Comparison of ENCODE assay signal across 11 cellular contexts in genomic region chrX:123330229-123330942, GRCh38.
DNase-seq lines count a peak whose midpoint lies in the region; ATAC-seq, FAIRE-seq and TF ChIP-seq lines count a peak whose summit lies in the region.
"Had no signal": no experiment of that assay in that cellular context is flagged by ENCODE, and none has a peak within 500 bp of the region (broad histone marks: within the 10 kb centered on the region; RNA-seq: fewer than 3 reads in every experiment).

No MANE protein-coding gene starts in this region.

- peak; percentile 78 for FAIRE-seq in GM18507 (lab: Jason Lieb, UNC)

- peak; percentile 89 for ATAC-seq in GM21360 (IDR thresholded peaks at IDR 0.05; ENCODE audit: unreplicated experiment)
- ATAC-seq in HG02938 (IDR thresholded peaks at IDR 0.05; ENCODE audit: unreplicated experiment): peak; percentile 93
- ATAC-seq in HG03575 (IDR thresholded peaks at IDR 0.05; ENCODE audit: extremely low read depth, insufficient number of reproducible peaks, low FRiP score, unreplicated experiment): peak; percentile 92
- no peak for ATAC-seq in SK-N-SH treated with all-trans-retinoic acid at 6 μM for 48 hours
- ATAC-seq: sciatic nerve had no signal

- DNase-seq in GM18507 (ENCODE audit: extremely low spot score, insufficient read length, low read depth): no peak
- DNase-seq in NCI-H748 treated with DMSO at 0.1 percent for 48 hours (lab: John Stamatoyannopoulos, UW): no peak
- no peak for DNase-seq in stimulated activated CD4-positive, alpha-beta T cell treated with anti-CD3 and anti-CD28 coated beads, Interleukin-4, amount 100 ng/mL, for 24 hours
- DNase-seq in middle frontal gyrus (ENCODE audit: extremely low spot score, low spot score): no peak
- DNase-seq: activated B cell treated with CpG ODN at 0.5 μM for 24 hours, SHP77 had no signal

TF ChIP-seq in SK-N-SH treated with all-trans-retinoic acid at 6 μM for 48 hours, 23 proteins besides CTCF, POLR2A, EP300 and RAD21:
- TF ChIP-seq RARB (CRISPR knock-in tag; IDR thresholded peaks at IDR 0.05): no peak
- TF ChIP-seq ISL1 (CRISPR knock-in tag; IDR thresholded peaks at IDR 0.05): no peak
- no peak for TF ChIP-seq ZNF8 (CRISPR knock-in tag; IDR thresholded peaks at IDR 0.05)
- no peak for TF ChIP-seq POU6F1 (CRISPR knock-in tag; IDR thresholded peaks at IDR 0.05; ENCODE audit: borderline replicate concordance, low read depth)
- TF ChIP-seq CREB5 (CRISPR knock-in tag; IDR thresholded peaks at IDR 0.05; ENCODE audit: low read depth): no peak
- TF ChIP-seq BACH2 (CRISPR knock-in tag; IDR thresholded peaks at IDR 0.05; ENCODE audit: borderline replicate concordance): no peak
- no peak for TF ChIP-seq ZFP30 (CRISPR knock-in tag; IDR thresholded peaks at IDR 0.05)
- TF ChIP-seq TSHZ2 (CRISPR knock-in tag; IDR thresholded peaks at IDR 0.05): no peak
- no peak for TF ChIP-seq CSRNP3 (CRISPR knock-in tag; IDR thresholded peaks at IDR 0.05)
- TF ChIP-seq CSDC2 (CRISPR knock-in tag; IDR thresholded peaks at IDR 0.05): no peak
- TF ChIP-seq ZFP3 (CRISPR knock-in tag; IDR thresholded peaks at IDR 0.05): no peak
- no peak for TF ChIP-seq ZC3H10 (CRISPR knock-in tag; IDR thresholded peaks at IDR 0.05)
- TF ChIP-seq GLIS3 (CRISPR knock-in tag; IDR thresholded peaks at IDR 0.05): no peak
- no peak for TF ChIP-seq SNAI2 (CRISPR knock-in tag; IDR thresholded peaks at IDR 0.05)
- TF ChIP-seq OSR1 (CRISPR knock-in tag; IDR thresholded peaks at IDR 0.05): no peak
- TF ChIP-seq PATZ1 (CRISPR knock-in tag; IDR thresholded peaks at IDR 0.05; ENCODE audit: borderline replicate concordance): no peak
- TF ChIP-seq ARNTL (CRISPR knock-in tag; IDR thresholded peaks at IDR 0.05; ENCODE audit: borderline replicate concordance, low read depth): no peak
TF ChIP-seq in SK-N-SH treated with all-trans-retinoic acid at 6 μM for 48 hours: peak in this region for 0.
